In the genomic region with DNA sequence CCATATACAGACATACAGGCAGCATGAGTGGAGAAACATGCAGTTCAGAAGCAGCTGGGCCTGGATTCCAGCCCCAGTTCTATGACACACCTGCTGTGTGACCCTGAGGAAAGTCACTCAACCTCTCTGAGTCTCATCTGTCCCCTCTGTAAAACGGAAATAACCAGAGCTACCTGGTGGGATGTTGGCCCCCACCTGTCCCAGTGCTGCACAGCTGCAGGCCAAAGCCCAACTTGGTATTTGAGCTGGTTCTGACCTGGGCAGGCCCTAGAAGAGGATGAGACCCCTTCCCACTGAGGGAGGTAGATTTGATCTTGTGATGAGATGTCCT, we compare ENCODE assay signal across 20 cellular contexts. TPM values are rescaled to one million over a fixed set of nuclear protein-coding genes. Genes with fewer than 3 reads are reported as not detected.
DNase-seq lines count a peak whose midpoint lies in the region; ATAC-seq and TF ChIP-seq lines count a peak whose summit lies in the region.
"Had no signal": no experiment of that assay in that cellular context is flagged by ENCODE, and none has a peak within 500 bp of the region (broad histone marks: within the 10 kb centered on the region; RNA-seq: fewer than 3 reads in every experiment).

No MANE protein-coding gene starts in this region.

- intact Hi-C loops in CD4-positive, alpha-beta T cell (cut with DNase I, micrococcal nuclease), result no loop called here

- H3K36me3 Mint-ChIP-seq in activated CD4-positive, alpha-beta T cell treated with anti-CD3 and anti-CD28 coated beads, Interleukin-2, amount 10 ng/mL, durations not matched to agents 7 days and 5 days (ENCODE audit: low read depth), result peaks cover 29% of the 10 kb centered on the region
- H3K36me3 Mint-ChIP-seq in CD4-positive, alpha-beta T cell (ENCODE audit: low read depth), result peaks cover 16% of the 10 kb centered on the region
- peaks cover 14% of the 10 kb centered on the region for H3K36me3 Mint-ChIP-seq in T-cell
- peaks cover 2% of the 10 kb centered on the region for H3K36me3 Mint-ChIP-seq in memory B cell

- H3K36me3 ChIP-seq in WERI-Rb-1, result no peaks in the 10 kb centered on the region
- H3K36me3 ChIP-seq: cardiac muscle cell, thoracic aorta had no signal

- POLR2A ChIA-PET in activated CD4-positive, alpha-beta T cell treated with anti-CD3 and anti-CD28 coated beads, Interleukin-2, amount 10 ng/mL, durations not matched to agents 7 days and 5 days (lab: Charles Lee), result interaction anchor here (2.0 kb wide), 1 partner anchor 14 kb away, joined by 5 read pairs; no protein-coding TSS in a partner anchor
- POLR2A ChIA-PET in CD4-positive, alpha-beta T cell (lab: Charles Lee), result interaction anchor here (1.3 kb wide), 1 partner anchor 56 kb away, joined by 3 read pairs; the partner anchor contains the start of gene PPP1R16B
- POLR2A ChIA-PET in T-cell (lab: Charles Lee), result interaction anchor here in 1 of 2 donors (0.6 to 1.0 kb wide), 2 partner anchors 39 to 45 kb away, joined by 3 to 4 read pairs; no protein-coding TSS in a partner anchor

- H3K4me1 Mint-ChIP-seq in activated CD4-positive, alpha-beta T cell treated with anti-CD3 and anti-CD28 coated beads, Interleukin-2, amount 10 ng/mL, durations not matched to agents 7 days and 5 days, result peaks cover 73% of the 10 kb centered on the region
- H3K4me1 Mint-ChIP-seq in CD4-positive, alpha-beta T cell (ENCODE audit: low read depth), result peaks cover 72% of the 10 kb centered on the region
- H3K4me1 Mint-ChIP-seq in T-cell (peaks cover 72 to 83% (median 73%) of the 10 kb centered on the region in 3 donors), memory B cell (peaks cover 61% of the 10 kb centered on the region)

- peak overlapping the region; percentile 72 for H3K27ac Mint-ChIP-seq in activated CD4-positive, alpha-beta T cell treated with anti-CD3 and anti-CD28 coated beads, Interleukin-2, amount 10 ng/mL, durations not matched to agents 7 days and 5 days
- peak overlapping the region; percentile 13 for H3K27ac Mint-ChIP-seq in CD4-positive, alpha-beta T cell
- H3K27ac Mint-ChIP-seq in T-cell (peak overlapping the region; percentile 80 to 89), memory B cell (peak overlapping the region; percentile 99)

- no peak for TF ChIP-seq CTCF in CD4-positive, alpha-beta T cell (IDR thresholded peaks at IDR 0.05)
- TF ChIP-seq CTCF in WERI-Rb-1 (IDR thresholded peaks at IDR 0.05; ENCODE audit: low read depth, low read length), result no peak

- H3K27me3 ChIP-seq in CD4-positive, alpha-beta T cell (ENCODE audit: control insufficient read depth, insufficient read depth, low read length), result no peaks in the 10 kb centered on the region
- H3K27me3 ChIP-seq in WERI-Rb-1 (ENCODE audit: insufficient read depth, low read depth, severe bottlenecking), result no peaks in the 10 kb centered on the region
- H3K27me3 ChIP-seq: cardiac muscle cell, dorsolateral prefrontal cortex had no signal

- no peaks in the 10 kb centered on the region for H3K9me3 Mint-ChIP-seq in activated CD4-positive, alpha-beta T cell treated with anti-CD3 and anti-CD28 coated beads, Interleukin-2, amount 10 ng/mL, durations not matched to agents 7 days and 5 days
- H3K9me3 Mint-ChIP-seq in CD4-positive, alpha-beta T cell, result no peaks in the 10 kb centered on the region
- H3K9me3 Mint-ChIP-seq in T-cell, result no peaks in the 10 kb centered on the region
- no peaks in the 10 kb centered on the region for H3K9me3 Mint-ChIP-seq in memory B cell

- H3K27ac ChIP-seq in CD4-positive, alpha-beta T cell (ENCODE audit: low read depth, low read length), result no peak overlapping the region
- no peak overlapping the region for H3K27ac ChIP-seq in WERI-Rb-1
- H3K27ac ChIP-seq: A549, cardiac muscle cell, skin epidermis, thoracic aorta had no signal

- no peak for ATAC-seq in CD4-positive, alpha-beta T cell (ENCODE audit: poor library complexity)
- ATAC-seq in T-cell (replicated peaks in 1 of 4) (no peak), memory B cell (ENCODE audit: low read depth) (no peak), GM21423 (IDR thresholded peaks at IDR 0.05; ENCODE audit: unreplicated experiment) (no peak)

- no peak overlapping the region for H3K4me3 ChIP-seq in WERI-Rb-1 (ENCODE audit: low read depth, low read length)
- H3K4me3 ChIP-seq: A549, cardiac muscle cell, dorsolateral prefrontal cortex, skin epidermis, thoracic aorta had no signal

- CTCF ChIA-PET in activated CD4-positive, alpha-beta T cell treated with anti-CD3 and anti-CD28 coated beads, Interleukin-2, amount 10 ng/mL, durations not matched to agents 7 days and 5 days (lab: Charles Lee), result interaction anchor here (1.1 to 3.1 kb wide), 5 partner anchors 12 to 65 kb away, joined by 3 to 7 read pairs (median 4); partner anchors contain the start of gene FAM83D
- CTCF ChIA-PET in CD4-positive, alpha-beta T cell (lab: Charles Lee), result interaction anchor here (1.1 kb wide), 1 partner anchor 32 kb away, joined by 4 read pairs; no protein-coding TSS in a partner anchor
- CTCF ChIA-PET in T-cell (lab: Charles Lee), result interaction anchor here in 1 of 2 donors (0.6 to 3.1 kb wide), 4 partner anchors 21 to 40 kb away, joined by 3 to 12 read pairs (median 4); no protein-coding TSS in a partner anchor

- no peaks in the 10 kb centered on the region for H3K27me3 Mint-ChIP-seq in activated CD4-positive, alpha-beta T cell treated with anti-CD3 and anti-CD28 coated beads, Interleukin-2, amount 10 ng/mL, durations not matched to agents 7 days and 5 days
- no peaks in the 10 kb centered on the region for H3K27me3 Mint-ChIP-seq in CD4-positive, alpha-beta T cell
- H3K27me3 Mint-ChIP-seq in T-cell (no peaks in the 10 kb centered on the region), memory B cell (no peaks in the 10 kb centered on the region)

- H3K4me3 Mint-ChIP-seq in activated CD4-positive, alpha-beta T cell treated with anti-CD3 and anti-CD28 coated beads, Interleukin-2, amount 10 ng/mL, durations not matched to agents 7 days and 5 days, result no peak overlapping the region
- H3K4me3 Mint-ChIP-seq in CD4-positive, alpha-beta T cell, result no peak overlapping the region
- H3K4me3 Mint-ChIP-seq in T-cell, result no peak overlapping the region
- H3K4me3 Mint-ChIP-seq in memory B cell, result peak overlapping the region; percentile 85

- no peaks in the 10 kb centered on the region for H3K9me3 ChIP-seq in CD4-positive, alpha-beta T cell (ENCODE audit: control insufficient read depth, low read length)
- no peaks in the 10 kb centered on the region for H3K9me3 ChIP-seq in WERI-Rb-1 (ENCODE audit: severe bottlenecking)
- H3K9me3 ChIP-seq: A549, thoracic aorta had no signal

- no peak for DNase-seq in activated CD4-positive, alpha-beta T cell treated with anti-CD3 and anti-CD28 coated beads, Interleukin-2, amount 10 ng/mL, durations not matched to agents 7 days and 5 days
- no peak for DNase-seq in activated CD4-positive, alpha-beta T cell treated with anti-CD3 and anti-CD28 coated beads for 1 hour
- no peak for DNase-seq in CD4-positive, alpha-beta T cell
- DNase-seq in T-cell (no peak), memory B cell (ENCODE audit: low spot score in 2 of 2) (no peak), WERI-Rb-1 (no peak)
- DNase-seq in stimulated activated CD4-positive, alpha-beta T cell treated with anti-CD3 and anti-CD28 coated beads, Interleukin-1b, Interleukin-23, amount 100 ng/mL, for 48 hours, result no peak
- DNase-seq: activated CD4-positive, alpha-beta T cell treated with anti-CD3 and anti-CD28 coated beads, Interleukin-2, amount 50 U/mL, for 1 hour; amygdala; C1 segment of cervical spinal cord; dorsolateral prefrontal cortex; foreskin melanocyte; hypothalamus; NCI-H187 treated with DMSO at 0.1 percent for 48 hours; stimulated activated CD4-positive, alpha-beta T cell treated with anti-CD3 and anti-CD28 coated beads, Interleukin-4, amount 100 ng/mL, for 4 hours had no signal

RNA-seq across cellular contexts. Expression of gene PPP1R16B, which starts 55.5 kb away (rescaled TPM):
- 10 to 100 TPM; 63.6 to 67.4 TPM for total RNA-seq in activated CD4-positive, alpha-beta T cell treated with anti-CD3 and anti-CD28 coated beads, Interleukin-2, amount 10 ng/mL, durations not matched to agents 7 days and 5 days
- total RNA-seq in CD4-positive, alpha-beta T cell, result 10 to 100 TPM; 87.6 to 91.1 TPM
- total RNA-seq in T-cell, result 10 to 100 TPM; 32.0 to 58.5 (median 50.2) TPM

Comparison
In these comparisons a context has a peak if more than half of its experiments do, and no peak if none do; other contexts are left out.
1. H3K27ac Mint-ChIP-seq: peak in every context shown above with its lines; median percentile 99 in memory B cell; 84 in T-cell; 72 in activated CD4-positive, alpha-beta T cell treated with anti-CD3 and anti-CD28 coated beads, Interleukin-2, amount 10 ng/mL, durations not matched to agents 7 days and 5 days; 13 in CD4-positive, alpha-beta T cell.